Comparison of ENCODE assay signal across 33 cellular contexts in genomic region chr1:22777658-22778057, GRCh38.
"Had no signal": no experiment of that assay in that cellular context is flagged by ENCODE, and none has a peak within 500 bp of the region (broad histone marks: within the 10 kb centered on the region; RNA-seq: fewer than 3 reads in every experiment).

No MANE protein-coding gene starts in this region.

- H3K4me1 ChIP-seq: body of pancreas had no signal

- FAIRE-seq: colon, endometrium, endothelial cell of umbilical vein had no signal

- H3K27me3 ChIP-seq: adrenal gland, body of pancreas, breast epithelium, cardiac muscle cell had no signal

- DNase-seq: activated B cell treated with CpG ODN at 0.5 μM for 24 hours; activated CD4-positive, alpha-beta T cell treated with anti-CD3 and anti-CD28 coated beads for 48 hours; activated CD4-positive, alpha-beta T cell treated with anti-CD3 and anti-CD28 coated beads, Interleukin-2, amount 50 U/mL, for 1 hour; activated CD4-positive, alpha-beta T cell treated with anti-CD3 and anti-CD28 coated beads, Interleukin-2, amount 50 U/mL, for 48 hours; activated CD8-positive, alpha-beta memory T cell treated with anti-CD3 and anti-CD28 coated beads for 24 hours; activated CD8-positive, alpha-beta T cell treated with anti-CD3 and anti-CD28 coated beads for 36 hours; activated effector memory CD4-positive, alpha-beta T cell treated with Interleukin-2 at 50 U/mL for 16 hours; activated gamma-delta T cell treated with Interleukin-2 at 50 U/mL for 16 hours; activated naive CD4-positive, alpha-beta T cell treated with Interleukin-2 at 50 U/mL for 16 hours; activated naive CD8-positive, alpha-beta T cell treated with anti-CD3 and anti-CD28 coated beads for 36 hours; activated naive CD8-positive, alpha-beta T cell treated with anti-CD3 and anti-CD28 coated beads, Interleukin-2, amount 50 U/mL, for 24 hours; activated T-cell treated with anti-CD3 and anti-CD28 coated beads, Interleukin-2, amount 50 U/mL, for 4 hours; adrenal gland; amygdala; aorta; body of pancreas; effector CD8-positive, alpha-beta T cell; esophagus squamous epithelium; foreskin melanocyte; heart right ventricle; T-helper 1 cell; T-helper 17 cell; T1000; WERI-Rb-1 had no signal

- H3K36me3 ChIP-seq: adrenal gland, breast epithelium, cardiac muscle cell, esophagus squamous epithelium, gastroesophageal sphincter, heart right ventricle, WERI-Rb-1 had no signal

- ATAC-seq: activated CD4-positive, CD25-positive, alpha-beta regulatory T cell treated with anti-CD3 and anti-CD28 coated beads, Interleukin-2, amount 50 U/mL, for 24 hours; activated CD8-positive, alpha-beta T cell treated with anti-CD3 and anti-CD28 coated beads for 36 hours; activated naive CD8-positive, alpha-beta T cell treated with anti-CD3 and anti-CD28 coated beads, Interleukin-2, amount 50 U/mL, for 24 hours; activated T-cell treated with anti-CD3 and anti-CD28 coated beads, Interleukin-2, amount 50 U/mL, for 4 hours; activated T-helper 17 cell treated with anti-CD3 and anti-CD28 coated beads, Interleukin-2, amount 50 U/mL, for 72 hours; body of pancreas; gastroesophageal sphincter; T-helper 17 cell had no signal

- H3K27ac ChIP-seq: body of pancreas, cardiac muscle cell, epithelial cell of prostate, esophagus squamous epithelium, heart right ventricle, WERI-Rb-1 had no signal

- H3K9me3 ChIP-seq: adrenal gland, body of pancreas, breast epithelium, esophagus squamous epithelium, gastroesophageal sphincter, heart right ventricle had no signal

- H3K4me3 ChIP-seq: adrenal gland, body of pancreas, breast epithelium, cardiac muscle cell, esophagus squamous epithelium, gastroesophageal sphincter, heart right ventricle had no signal
